Comparison of ENCODE assay signal across 16 cellular contexts in the genomic region with DNA sequence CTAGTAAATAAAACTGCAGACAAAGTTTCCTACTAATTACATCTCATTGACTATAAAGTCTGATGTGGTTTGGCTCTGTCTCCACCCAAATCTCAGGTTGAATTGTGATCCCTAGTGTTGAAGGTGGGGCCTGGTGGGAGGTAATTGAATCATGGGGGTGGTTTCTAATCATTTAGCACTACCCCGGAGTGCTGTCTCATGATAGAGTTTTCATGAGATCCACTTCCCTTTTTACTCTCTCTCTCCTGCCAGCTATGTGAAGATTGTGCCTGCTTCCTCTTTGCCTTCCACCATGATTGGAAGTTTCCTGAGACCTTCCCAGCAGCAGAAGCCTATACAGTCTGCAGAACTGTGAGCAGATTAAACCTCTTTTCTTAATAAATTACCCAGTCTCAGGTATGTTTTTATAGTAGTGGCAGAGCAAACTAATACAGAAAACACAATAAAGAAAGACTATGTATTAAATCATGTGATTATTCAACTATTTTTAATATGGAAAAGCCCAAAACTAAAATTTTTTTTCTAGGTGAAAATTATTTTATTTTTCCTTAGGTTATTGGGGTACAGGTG.
"Had no signal": no experiment of that assay in that cellular context is flagged by ENCODE, and none has a peak within 500 bp of the region (broad histone marks: within the 10 kb centered on the region; RNA-seq: fewer than 3 reads in every experiment).

No MANE protein-coding gene starts in this region.

- ATAC-seq: activated T-cell treated with anti-CD3 and anti-CD28 coated beads, Interleukin-2, amount 50 U/mL, for 4 hours; effector memory CD8-positive, alpha-beta T cell; T-helper 17 cell had no signal

- H3K4me3 Mint-ChIP-seq: activated naive CD8-positive, alpha-beta T cell; activated T-cell treated with anti-CD3 and anti-CD28 coated beads, Interleukin-2, amount 50 U/mL, for 4 hours; dendritic cell treated with granulocyte-macrophage colony-stimulating factor and Interleukin-4, amounts not matched to agents 40 ng/mL and 50 ng/mL, for 4 days; effector memory CD8-positive, alpha-beta T cell; mesothelial cell of epicardium; T-helper 17 cell had no signal

- H3K36me3 Mint-ChIP-seq: mesothelial cell of epicardium had no signal

- H3K27me3 ChIP-seq: brain microvascular endothelial cell, right atrium auricular region, tibial nerve had no signal

- H3K27ac Mint-ChIP-seq: activated naive CD8-positive, alpha-beta T cell; dendritic cell treated with granulocyte-macrophage colony-stimulating factor and Interleukin-4, amounts not matched to agents 40 ng/mL and 50 ng/mL, for 4 days; effector memory CD8-positive, alpha-beta T cell; mesothelial cell of epicardium; T-helper 17 cell had no signal

- H3K4me1 Mint-ChIP-seq: mesothelial cell of epicardium, T-helper 17 cell had no signal

- H3K27me3 Mint-ChIP-seq: activated naive CD8-positive, alpha-beta T cell; dendritic cell treated with granulocyte-macrophage colony-stimulating factor and Interleukin-4, amounts not matched to agents 40 ng/mL and 50 ng/mL, for 4 days; effector memory CD8-positive, alpha-beta T cell; T-helper 17 cell had no signal

- DNase-seq: activated CD4-positive, alpha-beta T cell treated with anti-CD3 and anti-CD28 coated beads, Interleukin-2, amount 50 U/mL, for 48 hours; activated CD4-positive, CD25-positive, alpha-beta regulatory T cell treated with anti-CD3 and anti-CD28 coated beads, Interleukin-2, amount 50 U/mL, for 72 hours; activated gamma-delta T cell; activated T-cell treated with anti-CD3 and anti-CD28 coated beads, Interleukin-2, amount 50 U/mL, for 4 hours; brain microvascular endothelial cell; cerebellar nuclear complex; effector memory CD8-positive, alpha-beta T cell; hypothalamus; kidney glomerular epithelial cell; T-helper 17 cell had no signal

- H3K36me3 ChIP-seq: brain microvascular endothelial cell, right atrium auricular region, tibial nerve had no signal

- H3K27ac ChIP-seq: brain microvascular endothelial cell, right atrium auricular region, skin epidermis, tibial nerve had no signal

- H3K4me1 ChIP-seq: right atrium auricular region, tibial nerve had no signal

- H3K4me3 ChIP-seq: right atrium auricular region, skin epidermis, tibial nerve had no signal
